Comparison of ENCODE assay signal across 23 cellular contexts in genomic region chr6:144410059-144410458, GRCh38.
"Had no signal": no experiment of that assay in that cellular context is flagged by ENCODE, and none has a peak within 500 bp of the region (broad histone marks: within the 10 kb centered on the region; RNA-seq: fewer than 3 reads in every experiment).

No MANE protein-coding gene starts in this region.

- ATAC-seq: foreskin keratinocyte; gastroesophageal sphincter; heart left ventricle; left ventricle myocardium superior; lower lobe of right lung; sciatic nerve; stimulated activated naive B cell treated with anti-CD40 and anti-IgM and Interleukin-4, amounts not matched to agents 10 μg/mL and 1 μg/mL and 100 μg/mL, for 72 hours had no signal

- H3K27ac Mint-ChIP-seq: neural progenitor cell; stimulated activated naive B cell treated with anti-CD40 and anti-IgM and Interleukin-4, amounts not matched to agents 10 μg/mL and 1 μg/mL and 100 μg/mL, for 72 hours; stimulated activated naive CD8-positive, alpha-beta T cell treated with anti-CD3 and anti-CD28 coated beads, Interleukin-15, Interleukin-2, amounts not matched to agents 100 ng/mL and 50 ng/mL, for 24 hours had no signal

- H3K9me3 ChIP-seq: esophagus muscularis mucosa, gastroesophageal sphincter, heart left ventricle, lower lobe of right lung, prostate gland, right atrium auricular region, suprapubic skin, vagina had no signal

- H3K4me1 Mint-ChIP-seq: neural progenitor cell had no signal

- DNase-seq: cerebellar nuclear complex; cortex of kidney; effector CD8-positive, alpha-beta T cell; foreskin keratinocyte; heart left ventricle; islet precursor cell; kidney glomerular epithelial cell; left ventricle myocardium superior; lower lobe of right lung; stimulated activated CD4-positive, alpha-beta T cell treated with anti-CD3 and anti-CD28 coated beads, Interleukin-4, amount 100 ng/mL, for 4 hours; stimulated activated naive B cell treated with anti-CD40 and anti-IgM and Interleukin-4, amounts not matched to agents 10 μg/mL and 1 μg/mL and 100 μg/mL, for 72 hours; trophoblast cell had no signal

- H3K4me3 ChIP-seq: esophagus muscularis mucosa, gastroesophageal sphincter, heart left ventricle, hepatocyte, lower lobe of right lung, neural progenitor cell, prostate gland, right atrium auricular region, suprapubic skin, vagina had no signal

- H3K36me3 ChIP-seq: esophagus muscularis mucosa, gastroesophageal sphincter, heart left ventricle, lower lobe of right lung, neural progenitor cell, prostate gland, right atrium auricular region, suprapubic skin, vagina had no signal

- H3K27me3 Mint-ChIP-seq: stimulated activated naive B cell treated with anti-CD40 and anti-IgM and Interleukin-4, amounts not matched to agents 10 μg/mL and 1 μg/mL and 100 μg/mL, for 72 hours; stimulated activated naive CD8-positive, alpha-beta T cell treated with anti-CD3 and anti-CD28 coated beads, Interleukin-15, Interleukin-2, amounts not matched to agents 100 ng/mL and 50 ng/mL, for 24 hours had no signal

- H3K9me3 Mint-ChIP-seq: neural progenitor cell had no signal

- H3K27ac ChIP-seq: esophagus muscularis mucosa, foreskin keratinocyte, gastroesophageal sphincter, heart left ventricle, hepatocyte, lower lobe of right lung, neural progenitor cell, prostate gland, right atrium auricular region, suprapubic skin, vagina had no signal

- H3K4me3 Mint-ChIP-seq: nephron; neural progenitor cell; stimulated activated naive B cell treated with anti-CD40 and anti-IgM and Interleukin-4, amounts not matched to agents 10 μg/mL and 1 μg/mL and 100 μg/mL, for 72 hours; stimulated activated naive CD8-positive, alpha-beta T cell treated with anti-CD3 and anti-CD28 coated beads, Interleukin-15, Interleukin-2, amounts not matched to agents 100 ng/mL and 50 ng/mL, for 24 hours had no signal
